ENCODE assay signal across 1 cellular context in the genomic region with DNA sequence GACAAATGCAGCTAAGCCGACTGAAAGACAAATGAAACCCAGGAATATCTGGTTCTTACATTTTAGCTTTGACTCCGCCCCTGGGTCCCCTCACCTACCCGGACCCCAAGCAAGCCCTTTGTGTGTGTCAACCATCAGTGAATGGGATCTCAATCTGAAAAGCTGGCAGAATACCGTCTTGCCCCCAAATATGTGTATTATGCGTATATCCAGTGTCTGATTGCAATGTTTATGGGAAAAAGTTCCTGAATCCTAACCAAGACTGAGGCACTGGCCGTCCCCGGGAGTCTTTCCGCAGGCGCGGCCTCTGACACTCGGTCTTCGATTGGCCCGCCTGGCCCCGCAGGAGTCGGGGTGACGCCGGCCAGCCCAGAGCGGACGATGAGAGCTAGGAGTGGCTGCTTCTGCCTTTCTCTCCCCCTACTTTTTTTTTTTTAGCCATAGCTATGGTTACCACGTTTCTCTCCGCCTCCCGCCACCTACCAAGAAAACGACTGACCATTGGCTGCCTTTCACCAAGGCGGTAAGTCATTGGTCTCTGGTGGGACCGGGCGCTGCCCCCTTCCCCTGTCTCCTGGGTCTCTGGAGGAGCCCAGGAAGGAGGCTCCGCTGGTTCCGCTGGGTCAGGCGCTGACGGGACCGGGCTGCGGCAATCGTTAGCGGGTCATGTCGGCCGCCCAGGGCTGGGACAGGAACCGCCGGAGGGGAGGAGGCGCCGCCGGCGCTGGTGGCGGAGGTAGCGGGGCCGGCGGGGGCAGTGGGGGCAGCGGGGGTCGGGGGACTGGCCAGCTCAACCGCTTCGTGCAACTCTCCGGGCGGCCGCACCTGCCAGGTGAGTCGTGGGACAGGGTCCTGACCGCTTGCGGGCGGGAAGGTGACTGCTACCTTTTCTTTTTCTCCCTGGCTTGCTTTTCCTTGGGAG.
TF ChIP-seq lines count a peak whose summit lies in the region.

A gene with protein sequence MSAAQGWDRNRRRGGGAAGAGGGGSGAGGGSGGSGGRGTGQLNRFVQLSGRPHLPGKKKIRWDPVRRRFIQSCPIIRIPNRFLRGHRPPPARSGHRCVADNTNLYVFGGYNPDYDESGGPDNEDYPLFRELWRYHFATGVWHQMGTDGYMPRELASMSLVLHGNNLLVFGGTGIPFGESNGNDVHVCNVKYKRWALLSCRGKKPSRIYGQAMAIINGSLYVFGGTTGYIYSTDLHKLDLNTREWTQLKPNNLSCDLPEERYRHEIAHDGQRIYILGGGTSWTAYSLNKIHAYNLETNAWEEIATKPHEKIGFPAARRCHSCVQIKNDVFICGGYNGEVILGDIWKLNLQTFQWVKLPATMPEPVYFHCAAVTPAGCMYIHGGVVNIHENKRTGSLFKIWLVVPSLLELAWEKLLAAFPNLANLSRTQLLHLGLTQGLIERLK (plus strand): TSS at position 557 of the 922 bp plus-strand sequence. CDS start 110 bp downstream, at position 667.

TF ChIP-seq in K562, 482 proteins besides CTCF, POLR2A, EP300 and RAD21 (continued from another document and continues in another):
- TF ChIP-seq ZNF740 (CRISPR knock-in tag; IDR thresholded peaks at IDR 0.05), result peak; percentile 90
- TF ChIP-seq ZNF740 (tag; IDR thresholded peaks at IDR 0.05), result peak in 1 of 2 experiments; percentile 91; a peak in 2 of 4 replicates
- TF ChIP-seq ELF1 (tag; IDR thresholded peaks at IDR 0.05), result peak; percentile 77
- TF ChIP-seq, protein P1, sequence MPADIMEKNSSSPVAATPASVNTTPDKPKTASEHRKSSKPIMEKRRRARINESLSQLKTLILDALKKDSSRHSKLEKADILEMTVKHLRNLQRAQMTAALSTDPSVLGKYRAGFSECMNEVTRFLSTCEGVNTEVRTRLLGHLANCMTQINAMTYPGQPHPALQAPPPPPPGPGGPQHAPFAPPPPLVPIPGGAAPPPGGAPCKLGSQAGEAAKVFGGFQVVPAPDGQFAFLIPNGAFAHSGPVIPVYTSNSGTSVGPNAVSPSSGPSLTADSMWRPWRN (IDR thresholded peaks at IDR 0.05; ENCODE audit: low read depth), result 0 out of 2 replicates have a peak, but pooled peaks have one; percentile 16
- no peak for TF ChIP-seq CREBBP (IDR thresholded peaks at IDR 0.05; ENCODE audit: low read depth, low read length)
- peak; percentile 59; the same call in 1 of the 2 replicates for TF ChIP-seq CBX1 (IDR thresholded peaks at IDR 0.05; ENCODE audit: low read depth)
- 0 out of 2 replicates have a peak, but pooled peaks have one; percentile 46 for TF ChIP-seq NCOA1 (IDR thresholded peaks at IDR 0.05; ENCODE audit: low read depth)
- TF ChIP-seq MIER1 (IDR thresholded peaks at IDR 0.05; ENCODE audit: low read depth), result no peak
- peak; percentile 78 for TF ChIP-seq NKRF (IDR thresholded peaks at IDR 0.05; ENCODE audit: borderline replicate concordance)
- TF ChIP-seq, protein P2, sequence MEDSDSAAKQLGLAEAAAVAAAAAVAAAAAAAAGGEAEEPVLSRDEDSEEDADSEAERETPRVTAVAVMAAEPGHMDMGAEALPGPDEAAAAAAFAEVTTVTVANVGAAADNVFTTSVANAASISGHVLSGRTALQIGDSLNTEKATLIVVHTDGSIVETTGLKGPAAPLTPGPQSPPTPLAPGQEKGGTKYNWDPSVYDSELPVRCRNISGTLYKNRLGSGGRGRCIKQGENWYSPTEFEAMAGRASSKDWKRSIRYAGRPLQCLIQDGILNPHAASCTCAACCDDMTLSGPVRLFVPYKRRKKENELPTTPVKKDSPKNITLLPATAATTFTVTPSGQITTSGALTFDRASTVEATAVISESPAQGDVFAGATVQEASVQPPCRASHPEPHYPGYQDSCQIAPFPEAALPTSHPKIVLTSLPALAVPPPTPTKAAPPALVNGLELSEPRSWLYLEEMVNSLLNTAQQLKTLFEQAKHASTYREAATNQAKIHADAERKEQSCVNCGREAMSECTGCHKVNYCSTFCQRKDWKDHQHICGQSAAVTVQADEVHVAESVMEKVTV (CRISPR knock-in tag; IDR thresholded peaks at IDR 0.05), result no peak
- peak; percentile 82 for TF ChIP-seq RBFOX2 (IDR thresholded peaks at IDR 0.05; ENCODE audit: low read depth, low read length)
- TF ChIP-seq POLR2AphosphoS2 (IDR thresholded peaks at IDR 0.05; ENCODE audit: low read length), result peak; percentile 45; the same call in 1 of the 2 replicates
- TF ChIP-seq SREBF2 (CRISPR knock-in tag; IDR thresholded peaks at IDR 0.05), result no peak
- TF ChIP-seq ZNF668 (CRISPR knock-in tag; IDR thresholded peaks at IDR 0.05), result 0 out of 2 replicates have a peak, but pooled peaks have one; percentile 6
- TF ChIP-seq KDM5B (IDR thresholded peaks at IDR 0.05; ENCODE audit: insufficient replicate concordance, low read depth, low read length), result peak; percentile 82
- no peak for TF ChIP-seq KLF16 (IDR thresholded peaks at IDR 0.05)
- TF ChIP-seq SIN3B (IDR thresholded peaks at IDR 0.05; ENCODE audit: low read depth), result peak; percentile 76
- peak; percentile 86 for TF ChIP-seq CHD2 (IDR thresholded peaks at IDR 0.05; ENCODE audit: low read depth, low read length)
- no peak for TF ChIP-seq HNRNPL (IDR thresholded peaks at IDR 0.05; ENCODE audit: low read depth, low read length)
- peak; percentile 87 for TF ChIP-seq ZBTB33 (CRISPR knock-in tag; IDR thresholded peaks at IDR 0.05)
- TF ChIP-seq CBFA2T2 (conservative IDR thresholded peaks at IDR 0.05), result no peak
- no peak for TF ChIP-seq BDP1 (IDR thresholded peaks at IDR 0.05; ENCODE audit: insufficient read depth, insufficient read length)
- TF ChIP-seq ASH1L (IDR thresholded peaks at IDR 0.05; ENCODE audit: borderline replicate concordance, low read depth, partially characterized antibody), result peak; percentile 98
- peak; percentile 82 for TF ChIP-seq TAF9B (IDR thresholded peaks at IDR 0.05; ENCODE audit: partially characterized antibody)
- peak; percentile 95 for TF ChIP-seq NCOA4 (IDR thresholded peaks at IDR 0.05; ENCODE audit: partially characterized antibody)
- peak in 1 of 2 experiments; percentile 35; a peak in 1 of 4 replicates for TF ChIP-seq SRF (CRISPR knock-in tag; IDR thresholded peaks at IDR 0.05)
- TF ChIP-seq ESRRB (CRISPR knock-in tag; IDR thresholded peaks at IDR 0.05; ENCODE audit: borderline replicate concordance), result no peak
- no peak for TF ChIP-seq FOXJ3 (CRISPR knock-in tag; IDR thresholded peaks at IDR 0.05)
- TF ChIP-seq JUN (IDR thresholded peaks at IDR 0.05; ENCODE audit: borderline replicate concordance, low read depth, low read length), result peak; percentile 76
- peak; percentile 76; the same call in 1 of the 2 replicates for TF ChIP-seq JUN (CRISPR knock-in tag; IDR thresholded peaks at IDR 0.05; ENCODE audit: borderline replicate concordance)
- TF ChIP-seq HMGN3 (IDR thresholded peaks at IDR 0.05; ENCODE audit: borderline replicate concordance, extremely low read depth, insufficient read length, low read depth, low read length), result peak; percentile 96
- TF ChIP-seq ZEB2 (IDR thresholded peaks at IDR 0.05), result peak; percentile 26
- TF ChIP-seq, protein P3, sequence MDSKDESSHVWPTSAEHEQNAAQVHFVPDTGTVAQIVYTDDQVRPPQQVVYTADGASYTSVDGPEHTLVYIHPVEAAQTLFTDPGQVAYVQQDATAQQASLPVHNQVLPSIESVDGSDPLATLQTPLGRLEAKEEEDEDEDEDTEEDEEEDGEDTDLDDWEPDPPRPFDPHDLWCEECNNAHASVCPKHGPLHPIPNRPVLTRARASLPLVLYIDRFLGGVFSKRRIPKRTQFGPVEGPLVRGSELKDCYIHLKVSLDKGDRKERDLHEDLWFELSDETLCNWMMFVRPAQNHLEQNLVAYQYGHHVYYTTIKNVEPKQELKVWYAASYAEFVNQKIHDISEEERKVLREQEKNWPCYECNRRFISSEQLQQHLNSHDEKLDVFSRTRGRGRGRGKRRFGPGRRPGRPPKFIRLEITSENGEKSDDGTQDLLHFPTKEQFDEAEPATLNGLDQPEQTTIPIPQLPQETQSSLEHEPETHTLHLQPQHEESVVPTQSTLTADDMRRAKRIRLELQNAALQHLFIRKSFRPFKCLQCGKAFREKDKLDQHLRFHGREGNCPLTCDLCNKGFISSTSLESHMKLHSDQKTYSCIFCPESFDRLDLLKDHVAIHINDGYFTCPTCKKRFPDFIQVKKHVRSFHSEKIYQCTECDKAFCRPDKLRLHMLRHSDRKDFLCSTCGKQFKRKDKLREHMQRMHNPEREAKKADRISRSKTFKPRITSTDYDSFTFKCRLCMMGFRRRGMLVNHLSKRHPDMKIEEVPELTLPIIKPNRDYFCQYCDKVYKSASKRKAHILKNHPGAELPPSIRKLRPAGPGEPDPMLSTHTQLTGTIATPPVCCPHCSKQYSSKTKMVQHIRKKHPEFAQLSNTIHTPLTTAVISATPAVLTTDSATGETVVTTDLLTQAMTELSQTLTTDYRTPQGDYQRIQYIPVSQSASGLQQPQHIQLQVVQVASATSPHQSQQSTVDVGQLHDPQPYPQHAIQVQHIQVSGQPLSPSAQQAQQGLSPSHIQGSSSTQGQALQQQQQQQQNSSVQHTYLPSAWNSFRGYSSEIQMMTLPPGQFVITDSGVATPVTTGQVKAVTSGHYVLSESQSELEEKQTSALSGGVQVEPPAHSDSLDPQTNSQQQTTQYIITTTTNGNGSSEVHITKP (IDR thresholded peaks at IDR 0.05; ENCODE audit: partially characterized antibody), result peak; percentile 72
- TF ChIP-seq BMI1 (IDR thresholded peaks at IDR 0.05; ENCODE audit: low read length), result peak; percentile 89
- peak; percentile 35; the same call in 1 of the 2 replicates for TF ChIP-seq AFF4 (CRISPR knock-in tag; IDR thresholded peaks at IDR 0.05)
- 0 out of 2 replicates have a peak, but pooled peaks have one; percentile 29 for TF ChIP-seq KLF10 (CRISPR knock-in tag; IDR thresholded peaks at IDR 0.05)
- peak; percentile 77; the same call in 1 of the 2 replicates for TF ChIP-seq MTA1 (IDR thresholded peaks at IDR 0.05; ENCODE audit: borderline replicate concordance)
- no peak for TF ChIP-seq MCM7 (IDR thresholded peaks at IDR 0.05)
- TF ChIP-seq ILF3 (IDR thresholded peaks at IDR 0.05; ENCODE audit: borderline replicate concordance), result peak; percentile 3; the same call in 1 of the 2 replicates
- TF ChIP-seq FOSL1 (tag; conservative IDR thresholded peaks at IDR 0.05), result peak; percentile 64
- peak; percentile 57 for TF ChIP-seq RBM22 (IDR thresholded peaks at IDR 0.05; ENCODE audit: low read depth, low read length, poor library complexity, severe bottlenecking)
- TF ChIP-seq STAT5A (IDR thresholded peaks at IDR 0.05; ENCODE audit: borderline replicate concordance, low read length), result 0 out of 2 replicates have a peak, but pooled peaks have one; percentile 7
- TF ChIP-seq ZNF586 (CRISPR knock-in tag; conservative IDR thresholded peaks at IDR 0.05), result no peak
- peak; percentile 14 to 69; a peak in 1 of 4 replicates for TF ChIP-seq TEAD1 (CRISPR knock-in tag; IDR thresholded peaks at IDR 0.05)
